In the genomic region with DNA sequence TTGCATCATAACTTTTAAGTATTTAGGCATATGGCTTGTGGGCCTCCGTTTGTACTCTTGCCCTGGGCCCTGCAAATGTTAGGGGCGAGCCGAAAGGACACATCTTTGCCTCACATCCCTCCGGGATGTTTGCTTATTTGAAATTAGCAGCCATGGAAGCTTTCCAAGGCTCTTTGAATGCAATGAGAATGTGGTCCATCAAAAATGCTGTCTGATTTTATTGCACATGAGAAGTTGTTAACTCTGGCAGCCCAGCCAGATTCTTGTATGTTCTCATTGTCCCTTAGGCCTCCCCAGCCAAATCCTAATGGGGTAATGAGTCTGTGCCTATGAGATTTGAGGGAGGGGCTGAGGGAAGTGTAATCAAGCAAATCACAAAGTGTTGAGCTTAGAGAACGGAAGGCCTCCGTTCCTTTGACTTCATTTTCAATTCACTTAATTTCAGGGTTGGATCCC, we compare ENCODE assay signal across 15 cellular contexts.
DNase-seq lines count a peak whose midpoint lies in the region; FAIRE-seq and TF ChIP-seq lines count a peak whose summit lies in the region.
"Had no signal": no experiment of that assay in that cellular context is flagged by ENCODE, and none has a peak within 500 bp of the region (broad histone marks: within the 10 kb centered on the region; RNA-seq: fewer than 3 reads in every experiment).

No MANE protein-coding gene starts in this region.

- no peaks in the 10 kb centered on the region for H3K79me2 ChIP-seq in astrocyte (ENCODE audit: insufficient read depth, low read length)

- no peak overlapping the region for H3K4me2 ChIP-seq in astrocyte (ENCODE audit: low read length)

- no peak overlapping the region for H3K4me3 Mint-ChIP-seq in astrocyte (ENCODE audit: unreplicated experiment)
- H3K4me3 Mint-ChIP-seq: activated T-cell treated with anti-CD3 and anti-CD28 coated beads, Interleukin-2, amount 50 U/mL, for 24 hours; central memory CD8-positive, alpha-beta T cell; naive thymus-derived CD4-positive, alpha-beta T cell had no signal

- no peak overlapping the region for H2AFZ ChIP-seq in astrocyte (ENCODE audit: low read depth, low read length)

- intact Hi-C loops in lower leg skin (cut with DNase I; ENCODE audit: low total_unique reads), result no loop called here
- intact Hi-C loops in head of caudate nucleus (cut with DNase I), result no loop called here

- no peaks in the 10 kb centered on the region for H4K20me1 ChIP-seq in astrocyte (ENCODE audit: insufficient read depth, low read length)

- TF ChIP-seq POLR2A in tibial nerve (IDR thresholded peaks at IDR 0.05) (no peak), lower leg skin (IDR thresholded peaks at IDR 0.05) (no peak)

- FAIRE-seq in astrocyte (lab: Jason Lieb, UNC), result no peak
- FAIRE-seq: GM19239 had no signal

- TF ChIP-seq EP300 in tibial nerve (IDR thresholded peaks at IDR 0.05), result no peak

- peaks cover 19% of the 10 kb centered on the region for H3K4me1 Mint-ChIP-seq in astrocyte (ENCODE audit: low read depth, unreplicated experiment)
- H3K4me1 Mint-ChIP-seq: central memory CD8-positive, alpha-beta T cell; naive thymus-derived CD4-positive, alpha-beta T cell had no signal

- H3K9me3 Mint-ChIP-seq in astrocyte (ENCODE audit: unreplicated experiment), result no peaks in the 10 kb centered on the region
- H3K9me3 Mint-ChIP-seq: central memory CD8-positive, alpha-beta T cell had no signal

- no peak overlapping the region for H3K27ac Mint-ChIP-seq in astrocyte (ENCODE audit: unreplicated experiment)
- H3K27ac Mint-ChIP-seq: activated T-cell treated with anti-CD3 and anti-CD28 coated beads, Interleukin-2, amount 50 U/mL, for 24 hours; naive thymus-derived CD4-positive, alpha-beta T cell had no signal

- DNase-seq in NCI-H2227 (lab: John Stamatoyannopoulos, UW; ENCODE audit: unreplicated experiment) (peak; percentile 45), NCI-H2227 treated with DMSO at 0.1 percent for 48 hours (lab: John Stamatoyannopoulos, UW) (no peak), astrocyte (ENCODE audit: low read depth) (peak; percentile 59), iris pigment epithelial cell (ENCODE audit: low read depth) (peak; percentile 35), tibial nerve (ENCODE audit: low spot score in 2 of 2) (peak in 1 of 2 donors; percentile 40), lower leg skin (ENCODE audit: low spot score in 2 of 2) (no peak), head of caudate nucleus (no peak), foreskin melanocyte (no peak)
- DNase-seq: activated T-cell treated with anti-CD3 and anti-CD28 coated beads, Interleukin-2, amount 50 U/mL, for 24 hours; BE2C; hypothalamus; naive thymus-derived CD4-positive, alpha-beta T cell; stimulated activated CD4-positive, alpha-beta T cell treated with anti-CD3 and anti-CD28 coated beads, Interleukin-4, amount 100 ng/mL, for 1 hour had no signal

- H3K27me3 Mint-ChIP-seq in astrocyte (ENCODE audit: low read depth, unreplicated experiment), result no peaks in the 10 kb centered on the region
- H3K27me3 Mint-ChIP-seq: central memory CD8-positive, alpha-beta T cell; naive thymus-derived CD4-positive, alpha-beta T cell had no signal

- H3K27me3 ChIP-seq in astrocyte (ENCODE audit: insufficient read depth, low read length), result no peaks in the 10 kb centered on the region
- no peaks in the 10 kb centered on the region for H3K27me3 ChIP-seq in tibial nerve
- H3K27me3 ChIP-seq: BE2C had no signal

- no peak overlapping the region for H3K27ac ChIP-seq in astrocyte (ENCODE audit: low read depth, low read length)
- H3K27ac ChIP-seq in tibial nerve, result peak overlapping the region; percentile 20 to 81 (median 47)

- H3K9me3 ChIP-seq in astrocyte (ENCODE audit: insufficient read depth, low read depth, low read length) (no peaks in the 10 kb centered on the region), tibial nerve (no peaks in the 10 kb centered on the region)
- H3K9me3 ChIP-seq: BE2C had no signal

- H3K36me3 Mint-ChIP-seq in astrocyte (ENCODE audit: low read depth, unreplicated experiment), result no peaks in the 10 kb centered on the region
- H3K36me3 Mint-ChIP-seq: naive thymus-derived CD4-positive, alpha-beta T cell had no signal

- no peaks in the 10 kb centered on the region for H3K36me3 ChIP-seq in astrocyte (ENCODE audit: insufficient read depth, low read length)
- H3K36me3 ChIP-seq in tibial nerve, result no peaks in the 10 kb centered on the region
- H3K36me3 ChIP-seq: BE2C had no signal

- no peak for TF ChIP-seq CTCF in astrocyte (IDR thresholded peaks at IDR 0.05; ENCODE audit: insufficient read depth, low read depth, low read length)
- TF ChIP-seq CTCF in tibial nerve (IDR thresholded peaks at IDR 0.05), result no peak
- no peak for TF ChIP-seq CTCF in lower leg skin (IDR thresholded peaks at IDR 0.05)

- H3K4me3 ChIP-seq in astrocyte (ENCODE audit: insufficient read depth, low read depth, low read length) (no peak overlapping the region), tibial nerve (no peak overlapping the region), lower leg skin (ENCODE audit: low read depth, poor library complexity, severe bottlenecking) (no peak overlapping the region)

- WGBS in tibial nerve, 2 donors, result 19 to 22% methylated on average over 6 of the region's 6 CpGs
- 59 to 64% methylated on average over 6 of the region's 6 CpGs for WGBS in lower leg skin, 2 donors

- no peak overlapping the region for H3K9ac ChIP-seq in astrocyte (ENCODE audit: low read length)

- H3K4me1 ChIP-seq in astrocyte (ENCODE audit: insufficient read depth, low read length), result peaks cover 20% of the 10 kb centered on the region
- H3K4me1 ChIP-seq in tibial nerve, result peaks cover 0 to 41% (median 13%) of the 10 kb centered on the region in 4 donors
- H3K4me1 ChIP-seq: BE2C had no signal

Comparison
In these comparisons a context has a peak if more than half of its experiments do, and no peak if none do; other contexts are left out.
1. DNase-seq: peak in NCI-H2227 (single experiment), astrocyte (single experiment) and iris pigment epithelial cell (single experiment); none in NCI-H2227 treated with DMSO at 0.1 percent for 48 hours (single experiment), lower leg skin (0 of 2), head of caudate nucleus (0 of 42) and foreskin melanocyte (single experiment).